In the genomic region with DNA sequence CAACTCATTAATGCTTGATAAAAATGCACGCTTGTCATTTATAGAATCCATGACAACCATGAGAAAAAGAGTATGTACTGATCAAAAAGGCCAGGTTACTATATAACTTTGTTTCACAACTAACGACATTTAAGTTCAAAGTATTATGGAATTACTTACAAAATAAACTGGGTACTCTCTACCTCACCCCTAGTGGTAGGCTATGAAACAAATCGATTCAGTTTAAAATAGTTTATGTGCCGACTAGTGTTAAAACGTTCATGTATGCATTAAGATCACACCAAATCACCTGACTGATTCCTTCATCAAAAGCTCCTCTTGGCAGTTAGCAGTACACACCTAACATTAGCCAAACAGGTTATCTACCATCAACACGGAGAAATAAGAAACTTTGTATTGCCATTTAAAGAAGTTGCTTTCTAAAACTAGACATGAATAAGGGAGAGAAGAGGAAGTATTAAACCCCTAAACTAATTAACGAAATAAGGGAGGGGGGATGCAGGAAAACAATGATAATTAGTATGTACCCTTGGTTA, we compare ENCODE assay signal across 9 cellular contexts.
DNase-seq lines count a peak whose midpoint lies in the region; ATAC-seq, FAIRE-seq and TF ChIP-seq lines count a peak whose summit lies in the region.
"Had no signal": no experiment of that assay in that cellular context is flagged by ENCODE, and none has a peak within 500 bp of the region (broad histone marks: within the 10 kb centered on the region; RNA-seq: fewer than 3 reads in every experiment).

No MANE protein-coding gene starts in this region.

- no peak overlapping the region for H2AFZ ChIP-seq in OCI-LY3 (ENCODE audit: low read depth, low read length)

- H3K4me1 ChIP-seq in heart right ventricle = peaks cover 0 to 38% (median 11%) of the 10 kb centered on the region in 9 donors
- peaks cover 21% of the 10 kb centered on the region for H3K4me1 ChIP-seq in OCI-LY3 (ENCODE audit: low read length)

- H3K4me3 ChIP-seq in heart right ventricle (peak overlapping the region in 3 of 10 donors; percentile 5 to 25 (median 11)), OCI-LY3 (ENCODE audit: low read length) (peak overlapping the region; percentile 14), fibroblast of mammary gland (ENCODE audit: control insufficient read depth, low read depth, low read length) (no peak overlapping the region)

- CTCF ChIA-PET in activated CD4-positive, alpha-beta T cell treated with anti-CD3 and anti-CD28 coated beads for 36 hours (lab: Charles Lee) = no interaction called here

- no peak overlapping the region for H3K27ac Mint-ChIP-seq in type B pancreatic cell
- no peak overlapping the region for H3K27ac Mint-ChIP-seq in activated CD4-positive, alpha-beta T cell treated with anti-CD3 and anti-CD28 coated beads for 36 hours

- peak overlapping the region; percentile 67 for H3K4me3 Mint-ChIP-seq in type B pancreatic cell
- H3K4me3 Mint-ChIP-seq in activated CD4-positive, alpha-beta T cell treated with anti-CD3 and anti-CD28 coated beads for 36 hours = no peak overlapping the region

- 51 to 60% methylated on average over 7 of the region's 7 CpGs for WGBS in heart right ventricle, 2 donors

- no peak overlapping the region for H3K9ac ChIP-seq in OCI-LY3 (ENCODE audit: low read length)

- intact Hi-C loops in heart right ventricle (cut with DNase I) = loop anchor here in 3 of 10 donors (2.0 to 10.0 kb wide), 4 partner anchors 30 to 562 kb away; no protein-coding TSS in a partner anchor
- intact Hi-C loops in cardiac septum (cut with DNase I) = no loop called here
- intact Hi-C loops in activated CD4-positive, alpha-beta T cell treated with anti-CD3 and anti-CD28 coated beads for 36 hours (cut with DNase I, micrococcal nuclease) = loop anchor here in 1 of 2 experiments (5.0 kb wide), 1 partner anchor 559 kb away; no protein-coding TSS in a partner anchor

- no peak for FAIRE-seq in urothelium cell line (lab: Jason Lieb, UNC)

- peaks cover 4% of the 10 kb centered on the region; the same call in 1 of the 2 replicates for H4K20me1 ChIP-seq in OCI-LY3 (ENCODE audit: insufficient read depth, low read length)

- TF ChIP-seq CTCF in heart right ventricle (IDR thresholded peaks at IDR 0.05) (peak in 5 of 9 donors; percentile 12 to 23 (median 20)), OCI-LY3 (IDR thresholded peaks at IDR 0.05; ENCODE audit: low read depth, low read length) (peak; percentile 49), fibroblast of mammary gland (conservative IDR thresholded peaks at IDR 0.05; ENCODE audit: control insufficient read depth, insufficient read depth, low read depth, low read length) (peak; percentile 42), type B pancreatic cell (conservative IDR thresholded peaks at IDR 0.05) (peak; percentile 72)

- H3K4me2 ChIP-seq in OCI-LY3 (ENCODE audit: low read length) = peak overlapping the region; percentile 25

- H3K27me3 Mint-ChIP-seq in type B pancreatic cell = no peaks in the 10 kb centered on the region
- H3K27me3 Mint-ChIP-seq in activated CD4-positive, alpha-beta T cell treated with anti-CD3 and anti-CD28 coated beads for 36 hours = no peaks in the 10 kb centered on the region

- H3K36me3 ChIP-seq in heart right ventricle (no peaks in the 10 kb centered on the region), OCI-LY3 (replicated peaks; ENCODE audit: low read depth, low read length) (no peaks in the 10 kb centered on the region)

- H3K9me3 ChIP-seq in heart right ventricle (no peaks in the 10 kb centered on the region), OCI-LY3 (ENCODE audit: insufficient read depth, low read length) (no peaks in the 10 kb centered on the region)

- H3K27ac ChIP-seq in heart right ventricle (peak overlapping the region in 3 of 10 donors; percentile 3 to 22 (median 10)), OCI-LY3 (ENCODE audit: low read length) (no peak overlapping the region)

- no peaks in the 10 kb centered on the region for H3K27me3 ChIP-seq in heart right ventricle
- H3K27me3 ChIP-seq in OCI-LY3 (ENCODE audit: low read depth, low read length) = no peaks in the 10 kb centered on the region

- peaks cover 19% of the 10 kb centered on the region for H3K4me1 Mint-ChIP-seq in type B pancreatic cell (ENCODE audit: unreplicated experiment)
- peaks cover 25% of the 10 kb centered on the region for H3K4me1 Mint-ChIP-seq in activated CD4-positive, alpha-beta T cell treated with anti-CD3 and anti-CD28 coated beads for 36 hours

- no peaks in the 10 kb centered on the region for H3K79me2 ChIP-seq in OCI-LY3 (ENCODE audit: low read length)

- H3K36me3 Mint-ChIP-seq in type B pancreatic cell = no peaks in the 10 kb centered on the region
- no peaks in the 10 kb centered on the region for H3K36me3 Mint-ChIP-seq in activated CD4-positive, alpha-beta T cell treated with anti-CD3 and anti-CD28 coated beads for 36 hours (ENCODE audit: low read depth)

- ATAC-seq in heart right ventricle = no peak
- no peak for ATAC-seq in activated CD4-positive, alpha-beta T cell treated with anti-CD3 and anti-CD28 coated beads for 36 hours
- ATAC-seq: activated CD4-positive, CD25-positive, alpha-beta regulatory T cell treated with anti-CD3 and anti-CD28 coated beads, Interleukin-2, amount 50 U/mL, for 24 hours had no signal

- H3K9me3 Mint-ChIP-seq in type B pancreatic cell = no peaks in the 10 kb centered on the region
- no peaks in the 10 kb centered on the region for H3K9me3 Mint-ChIP-seq in activated CD4-positive, alpha-beta T cell treated with anti-CD3 and anti-CD28 coated beads for 36 hours (ENCODE audit: low read depth)

- DNase-seq in heart right ventricle = no peak
- no peak for DNase-seq in cardiac septum (ENCODE audit: low spot score)
- DNase-seq in fibroblast of mammary gland (ENCODE audit: low read depth) = peak; percentile 19
- DNase-seq in type B pancreatic cell (ENCODE audit: extremely low spot score, unreplicated experiment) = no peak
- DNase-seq in activated CD4-positive, alpha-beta T cell treated with anti-CD3 and anti-CD28 coated beads for 36 hours = no peak
- no peak for DNase-seq in urothelium cell line (ENCODE audit: low spot score)
- DNase-seq in GM03348 (ENCODE audit: low spot score) = no peak

- POLR2A ChIA-PET in activated CD4-positive, alpha-beta T cell treated with anti-CD3 and anti-CD28 coated beads for 36 hours (lab: Charles Lee) = no interaction called here

Comparison
In these comparisons a context has a peak if more than half of its experiments do, and no peak if none do; other contexts are left out.
1. CTCF ChIP-seq: peak in every context shown above with its lines; median percentile 72 in type B pancreatic cell; 49 in OCI-LY3; 42 in fibroblast of mammary gland; 20 in heart right ventricle.